ENCODE assay signal across 16 cellular contexts in genomic region chr9:110979636-110980035, GRCh38. TPM values are rescaled to one million over a fixed set of nuclear protein-coding genes. Genes with fewer than 3 reads are reported as not detected.
"Had no signal": no experiment of that assay in that cellular context is flagged by ENCODE, and none has a peak within 500 bp of the region (broad histone marks: within the 10 kb centered on the region; RNA-seq: fewer than 3 reads in every experiment).

No MANE protein-coding gene starts in this region.

- H3K9me3 ChIP-seq: ovary, right lobe of liver, tibial nerve, uterus had no signal

- DNase-seq: activated CD4-positive, alpha-beta memory T cell treated with anti-CD3 and anti-CD28 coated beads, Interleukin-2, amount 10 ng/mL, durations not matched to agents 7 days and 5 days; activated CD4-positive, alpha-beta T cell treated with anti-CD3 and anti-CD28 coated beads for 48 hours; activated CD4-positive, CD25-positive, alpha-beta regulatory T cell; activated CD8-positive, alpha-beta memory T cell treated with anti-CD3 and anti-CD28 coated beads, Interleukin-2, amount 10 ng/mL, durations not matched to agents 7 days and 5 days; amniotic stem cell; left ventricle myocardium superior; naive thymus-derived CD8-positive, alpha-beta T cell; ovary; right lobe of liver; stimulated activated CD4-positive, alpha-beta T cell treated with anti-CD3 and anti-CD28 coated beads, Interleukin-4, amount 100 ng/mL, for 1 hour; uterus had no signal

- H3K36me3 ChIP-seq: cardiac muscle cell, ovary, right lobe of liver, tibial nerve, uterus had no signal

- H3K4me1 ChIP-seq: right lobe of liver, uterus had no signal

- H3K4me3 ChIP-seq: cardiac muscle cell, ovary, right lobe of liver, smooth muscle cell, tibial nerve, uterus had no signal

- H3K27ac ChIP-seq: cardiac muscle cell, ovary, right lobe of liver, uterus had no signal

- ATAC-seq: activated CD8-positive, alpha-beta memory T cell treated with anti-CD3 and anti-CD28 coated beads, Interleukin-2, amount 10 ng/mL, durations not matched to agents 7 days and 5 days; left ventricle myocardium superior; naive thymus-derived CD8-positive, alpha-beta T cell; right lobe of liver; stimulated activated effector memory CD8-positive, alpha-beta T cell treated with anti-CD3 and anti-CD28 coated beads, Interleukin-12 subunit alpha, Interleukin-12 subunit beta, amount 100 ng/mL, for 72 hours had no signal

- H3K4me2 ChIP-seq: smooth muscle cell had no signal

- H3K27me3 ChIP-seq: cardiac muscle cell, ovary, right lobe of liver, tibial nerve, uterus had no signal

RNA-seq across cellular contexts. Expression of gene LPAR1, which starts 58.6 kb away (rescaled TPM):
- total RNA-seq: activated CD4-positive, alpha-beta memory T cell treated with anti-CD3 and anti-CD28 coated beads, Interleukin-2, amount 10 ng/mL, durations not matched to agents 7 days and 5 days; activated CD8-positive, alpha-beta memory T cell treated with anti-CD3 and anti-CD28 coated beads, Interleukin-2, amount 10 ng/mL, durations not matched to agents 7 days and 5 days; naive thymus-derived CD8-positive, alpha-beta T cell; T-helper 2 cell treated with Interferon-gamma antibody and Interleukin-4, amounts not matched to agents 100 ng/mL and 5 ng/mL, for 36 hours had no signal
